ENCODE assay signal across 1 cellular context in genomic region chr12:123385536-123385935, GRCh38.
TF ChIP-seq lines count a peak whose summit lies in the region.

No MANE protein-coding gene starts in this region.

TF ChIP-seq in K562, 482 proteins besides CTCF, POLR2A, EP300 and RAD21 (continued from another document):
- TF ChIP-seq CC2D1A (IDR thresholded peaks at IDR 0.05) (0 out of 2 replicates have a peak, but pooled peaks have one; percentile 27), TRIM24 (IDR thresholded peaks at IDR 0.05) (peak in 1 of 2 experiments; percentile 19; a peak in 1 of 4 replicates), JUND (IDR thresholded peaks at IDR 0.05; ENCODE audit: borderline replicate concordance, low read depth, low read length) (peak; percentile 64), JUND (tag; IDR thresholded peaks at IDR 0.05; ENCODE audit: borderline replicate concordance, low read depth, low read length) (peak; percentile 69; the same call in 2 of the 3 replicates), ZNF121 (CRISPR knock-in tag; conservative IDR thresholded peaks at IDR 0.05) (peak; percentile 77), CEBPG (CRISPR knock-in tag; IDR thresholded peaks at IDR 0.05) (peak; percentile 71), CEBPG (tag; conservative IDR thresholded peaks at IDR 0.05 in 1 of 2, IDR thresholded peaks at IDR 0.05 in 1 of 2) (peak; percentile 11 to 25; a peak in 1 of 4 replicates)
